In the genomic region with DNA sequence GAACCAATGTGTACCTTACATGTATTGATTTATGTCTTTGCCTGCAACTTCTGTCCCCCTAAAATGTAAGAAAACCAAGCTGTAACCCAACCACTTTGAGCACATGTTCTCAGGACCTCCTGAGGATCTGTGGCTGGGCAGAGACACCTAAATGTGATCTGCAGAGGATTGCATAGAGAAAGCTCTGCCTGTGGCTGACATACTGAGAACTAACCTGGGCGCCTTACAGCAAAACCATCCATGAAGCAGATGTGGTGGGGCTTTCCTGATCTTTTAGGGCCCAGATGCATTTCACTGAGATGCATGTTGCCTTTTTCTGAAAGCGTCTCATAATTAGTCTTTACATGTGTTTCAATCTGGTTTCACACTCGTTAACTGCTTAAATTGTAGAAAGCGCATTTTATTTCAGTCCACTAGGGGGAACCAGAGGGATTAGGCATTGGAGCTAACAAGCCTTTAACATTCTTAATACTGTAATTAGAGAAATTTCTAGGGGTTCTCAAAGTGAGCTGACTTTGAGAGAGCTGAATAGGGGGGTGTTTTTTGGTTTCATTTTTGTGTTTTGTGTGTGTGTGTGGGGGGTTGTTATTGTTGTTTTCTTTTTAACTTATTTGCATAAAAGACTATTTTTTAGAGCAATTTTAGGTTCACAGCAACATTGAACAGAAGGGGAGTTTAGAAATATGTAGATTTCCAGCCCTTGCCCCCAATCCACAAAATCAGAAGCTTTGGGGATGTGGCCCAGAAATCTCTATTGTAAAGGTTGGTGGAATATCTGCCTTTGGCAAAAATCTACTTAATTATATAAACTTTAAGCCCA, we compare ENCODE assay signal across 8 cellular contexts. TPM values are rescaled to one million over a fixed set of nuclear protein-coding genes. Genes with fewer than 3 reads are reported as not detected.
DNase-seq lines count a peak whose midpoint lies in the region; ATAC-seq, FAIRE-seq and TF ChIP-seq lines count a peak whose summit lies in the region.

No MANE protein-coding gene starts in this region.

- H3K27me3 ChIP-seq in MG63: no peaks in the 10 kb centered on the region

- H3K4me1 Mint-ChIP-seq in activated T-helper 17 cell treated with anti-CD3 and anti-CD28 coated beads, Interleukin-2, amount 50 U/mL, for 72 hours: no peaks in the 10 kb centered on the region

- peaks cover 7% of the 10 kb centered on the region for H3K27me3 Mint-ChIP-seq in activated T-helper 17 cell treated with anti-CD3 and anti-CD28 coated beads, Interleukin-2, amount 50 U/mL, for 72 hours

- H3K27ac Mint-ChIP-seq in activated T-helper 17 cell treated with anti-CD3 and anti-CD28 coated beads, Interleukin-2, amount 50 U/mL, for 72 hours: peak overlapping the region; percentile 40

- no peaks in the 10 kb centered on the region for H3K36me3 Mint-ChIP-seq in activated T-helper 17 cell treated with anti-CD3 and anti-CD28 coated beads, Interleukin-2, amount 50 U/mL, for 72 hours (ENCODE audit: low read depth)

- peak; percentile 92 for TF ChIP-seq CTCF in D721Med (IDR thresholded peaks at IDR 0.05; ENCODE audit: insufficient read depth, missing control alignments)

- H3K9me3 ChIP-seq in MG63: no peaks in the 10 kb centered on the region

- no peaks in the 10 kb centered on the region for H3K9me3 Mint-ChIP-seq in activated T-helper 17 cell treated with anti-CD3 and anti-CD28 coated beads, Interleukin-2, amount 50 U/mL, for 72 hours

- H3K4me3 Mint-ChIP-seq in activated T-helper 17 cell treated with anti-CD3 and anti-CD28 coated beads, Interleukin-2, amount 50 U/mL, for 72 hours: no peak overlapping the region

- peak; percentile 71 for FAIRE-seq in D721Med (lab: Jason Lieb, UNC)

- DNase-seq in D721Med (ENCODE audit: insufficient read length, low spot score): no peak
- DNase-seq in NCI-H226: peak; percentile 43
- no peak for DNase-seq in left cardiac atrium
- DNase-seq in retina: peak; percentile 75
- DNase-seq in MG63: no peak

- no peaks in the 10 kb centered on the region for H3K36me3 ChIP-seq in MG63

- H3K4me3 ChIP-seq in MG63: no peak overlapping the region

- ATAC-seq in GM19035 (IDR thresholded peaks at IDR 0.05; ENCODE audit: unreplicated experiment) (peak; percentile 89), HG03135 (IDR thresholded peaks at IDR 0.05; ENCODE audit: unreplicated experiment) (peak; percentile 90), left cardiac atrium (peak; percentile 50 to 84)
- peak; percentile 63 for ATAC-seq in activated T-helper 17 cell treated with anti-CD3 and anti-CD28 coated beads, Interleukin-2, amount 50 U/mL, for 72 hours (replicated peaks)

- intact Hi-C loops in left cardiac atrium (cut with DNase I): no loop called here

RNA-seq across cellular contexts. Expression of a gene that starts 50.9 kb away (rescaled TPM):
- 10 to 100 TPM in 1 of 2 donors, 1 to 10 TPM in 1; 9.5 to 10.6 TPM for total RNA-seq in activated T-helper 17 cell treated with anti-CD3 and anti-CD28 coated beads, Interleukin-2, amount 50 U/mL, for 72 hours
- total RNA-seq in left cardiac atrium: 1 to 10 TPM; 2.2 to 3.9 TPM
- 0.13 TPM in 1 of 2 replicates, not detected in the other for total RNA-seq in MG63 (2014; rRNA removed; shearing (Covaris generic); ENCODE audit: low replicate concordance)

Comparison
In these comparisons a context has a peak if more than half of its experiments do, and no peak if none do; other contexts are left out.
1. DNase-seq: peak in NCI-H226 (single experiment) and retina (single experiment); none in D721Med (single experiment), left cardiac atrium (single experiment) and MG63 (single experiment).
2. Peak in every context shown above with its lines, with median percentiles within 50 percentile points of each other: ATAC-seq.